In the genomic region with DNA sequence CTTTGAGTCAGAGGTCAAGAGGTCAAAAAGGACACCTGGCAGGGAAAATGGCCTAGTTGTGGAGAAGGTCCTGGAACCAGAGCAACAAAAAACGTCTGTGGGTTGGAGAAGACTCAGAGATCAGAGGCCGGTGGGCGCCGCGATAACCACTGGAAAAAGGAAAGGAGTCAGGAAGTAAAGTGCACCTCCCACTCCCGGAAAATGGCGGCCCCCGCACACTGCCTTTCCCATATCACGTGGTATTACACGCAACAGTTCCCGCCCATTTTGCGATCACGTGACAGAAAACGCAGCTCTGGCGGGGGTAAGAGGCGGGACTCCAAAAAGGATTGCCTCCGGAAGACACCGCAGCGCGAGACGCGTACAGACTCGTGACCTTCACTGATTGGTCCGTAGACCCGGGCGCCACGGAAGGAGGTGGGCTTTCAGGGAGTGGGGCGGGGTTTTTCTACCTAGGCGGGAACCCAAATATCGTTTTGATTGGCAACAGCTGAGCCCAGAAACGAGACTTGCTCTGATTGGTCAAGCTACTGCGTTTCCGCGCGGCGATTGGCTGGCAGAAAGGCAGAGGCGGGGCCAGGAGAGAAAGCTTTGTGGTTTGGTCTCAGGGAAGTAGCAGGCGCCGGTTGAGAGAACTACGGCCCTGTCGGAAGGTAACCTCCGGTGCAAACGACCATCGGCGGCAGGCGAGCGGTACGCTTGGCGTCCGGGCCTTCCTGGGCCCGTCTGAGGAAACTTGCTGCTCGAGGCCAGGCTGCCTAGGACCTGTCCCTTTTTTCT, we compare ENCODE assay signal across 1 cellular context.
TF ChIP-seq lines count a peak whose summit lies in the region.

A gene with protein sequence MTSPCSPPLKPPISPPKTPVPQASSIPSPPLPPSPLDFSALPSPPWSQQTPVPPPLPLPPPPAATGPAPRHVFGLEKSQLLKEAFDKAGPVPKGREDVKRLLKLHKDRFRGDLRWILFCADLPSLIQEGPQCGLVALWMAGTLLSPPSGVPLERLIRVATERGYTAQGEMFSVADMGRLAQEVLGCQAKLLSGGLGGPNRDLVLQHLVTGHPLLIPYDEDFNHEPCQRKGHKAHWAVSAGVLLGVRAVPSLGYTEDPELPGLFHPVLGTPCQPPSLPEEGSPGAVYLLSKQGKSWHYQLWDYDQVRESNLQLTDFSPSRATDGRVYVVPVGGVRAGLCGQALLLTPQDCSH (minus strand): TSS at position 193 of the 780 bp plus-strand sequence. CDS start 674 bp downstream, outside the sequence.

TF ChIP-seq in H1, 55 proteins besides CTCF, POLR2A, EP300 and RAD21 (continued from another document):
- TF ChIP-seq RBBP5 (IDR thresholded peaks at IDR 0.05; ENCODE audit: borderline replicate concordance, low read depth, low read length) (0 out of 2 replicates have a peak, but pooled peaks have one; percentile 53), JUN (IDR thresholded peaks at IDR 0.05; ENCODE audit: low read depth, low read length) (no peak), SRF (IDR thresholded peaks at IDR 0.05; ENCODE audit: low read depth, low read length) (no peak)
